24 cellular contexts compared by ENCODE assay signal in the genomic region with DNA sequence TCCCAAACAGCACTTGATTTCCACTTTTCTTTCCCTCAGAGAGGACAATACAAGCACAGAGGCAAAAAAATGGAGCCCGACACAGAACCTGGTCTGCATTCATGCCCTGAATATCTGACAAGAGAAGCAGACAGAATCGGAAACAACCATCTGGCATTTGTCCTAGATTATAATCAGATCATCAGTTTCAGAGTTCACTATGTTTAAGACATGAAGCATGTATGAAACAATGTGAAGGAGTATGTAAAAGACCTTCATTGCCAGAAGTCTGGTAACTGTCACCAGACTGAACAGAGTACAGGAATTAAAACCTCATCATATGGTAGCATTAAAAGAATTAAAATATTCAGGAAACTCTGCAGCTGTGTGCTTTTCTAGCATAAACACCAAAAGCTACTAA.
A peak's percentile ranks its signal among the peaks of the same experiment; 100 is the strongest.
DNase-seq lines count a peak whose midpoint lies in the region; ATAC-seq, FAIRE-seq and TF ChIP-seq lines count a peak whose summit lies in the region.
"Had no signal": no experiment of that assay in that cellular context is flagged by ENCODE, and none has a peak within 500 bp of the region (broad histone marks: within the 10 kb centered on the region; RNA-seq: fewer than 3 reads in every experiment).

No MANE protein-coding gene starts in this region.

- FAIRE-seq in GM12892 (lab: Jason Lieb, UNC) = no peak

- no peak for DNase-seq in activated T-cell treated with anti-CD3 and anti-CD28 coated beads, Interleukin-2, amount 50 U/mL, for 24 hours
- DNase-seq in activated T-cell treated with anti-CD3 and anti-CD28 coated beads for 4 hours = no peak
- peak; percentile 26 for DNase-seq in adipocyte (ENCODE audit: low read depth)
- peak; percentile 39 for DNase-seq in iris pigment epithelial cell (ENCODE audit: low read depth)
- no peak for DNase-seq in GM12892 (ENCODE audit: insufficient read length)
- no peak for DNase-seq in omental fat pad (ENCODE audit: low spot score)
- DNase-seq: BE2C; CD8-positive, alpha-beta memory T cell; DMS 273 treated with DMSO at 0.1 percent for 48 hours; DMS79; KG1; MG63; NCI-H1105 treated with DMSO at 0.1 percent for 48 hours; NCI-H146; NCI-H2029; NCI-H2227 treated with DMSO at 0.1 percent for 48 hours; NCI-H510A; NCI-H69; Right ventricle myocardium superior; RPMI8226 had no signal

- H3K4me1 ChIP-seq in adipocyte (ENCODE audit: control insufficient read depth, insufficient read depth, low read length) = no peaks in the 10 kb centered on the region
- H3K4me1 ChIP-seq: BE2C had no signal

- TF ChIP-seq POLR2A in GM12892 (IDR thresholded peaks at IDR 0.05; ENCODE audit: low read depth, low read length) = no peak

- no peak for TF ChIP-seq CTCF in omental fat pad (IDR thresholded peaks at IDR 0.05)

- no peaks in the 10 kb centered on the region for H3K9me3 ChIP-seq in adipocyte (ENCODE audit: control insufficient read depth, low read length)
- H3K9me3 ChIP-seq: BE2C, HAP-1, MG63 had no signal

- no peaks in the 10 kb centered on the region for H3K27me3 ChIP-seq in adipocyte (replicated peaks; ENCODE audit: control insufficient read depth, insufficient read depth, low read length)
- H3K27me3 ChIP-seq: BE2C, MG63 had no signal

- no peak overlapping the region for H3K4me3 ChIP-seq in adipocyte (ENCODE audit: low read length)
- H3K4me3 ChIP-seq: GM23338, HAP-1, MG63 had no signal

- H3K4me3 Mint-ChIP-seq in activated T-cell treated with anti-CD3 and anti-CD28 coated beads, Interleukin-2, amount 50 U/mL, for 24 hours = no peak overlapping the region
- H3K4me3 Mint-ChIP-seq: CD14-positive monocyte; CD8-positive, alpha-beta memory T cell; GM23338 had no signal

- H3K36me3 ChIP-seq in adipocyte (ENCODE audit: control insufficient read depth, insufficient read depth, low read length, severe bottlenecking) = peaks cover 64% of the 10 kb centered on the region
- H3K36me3 ChIP-seq: BE2C had no signal

- H3K9me3 Mint-ChIP-seq in activated T-cell treated with anti-CD3 and anti-CD28 coated beads, Interleukin-2, amount 50 U/mL, for 24 hours = no peaks in the 10 kb centered on the region
- H3K9me3 Mint-ChIP-seq: CD14-positive monocyte; CD8-positive, alpha-beta memory T cell; GM23338 had no signal

- peaks cover 6% of the 10 kb centered on the region for H3K4me1 Mint-ChIP-seq in activated T-cell treated with anti-CD3 and anti-CD28 coated beads, Interleukin-2, amount 50 U/mL, for 24 hours (ENCODE audit: low read depth)
- H3K4me1 Mint-ChIP-seq: CD14-positive monocyte, GM23338 had no signal

- ATAC-seq in omental fat pad (ENCODE audit: low FRiP score) = no peak
- no peak for ATAC-seq in GM18498 (IDR thresholded peaks at IDR 0.05; ENCODE audit: unreplicated experiment)
- ATAC-seq: GM23338 had no signal

- H3K27ac Mint-ChIP-seq in activated T-cell treated with anti-CD3 and anti-CD28 coated beads, Interleukin-2, amount 50 U/mL, for 24 hours = peak overlapping the region; percentile 33
- H3K27ac Mint-ChIP-seq: CD14-positive monocyte, GM23338 had no signal

- H3K36me3 Mint-ChIP-seq in activated T-cell treated with anti-CD3 and anti-CD28 coated beads, Interleukin-2, amount 50 U/mL, for 24 hours (ENCODE audit: low read depth) = peaks cover 85% of the 10 kb centered on the region

- no peaks in the 10 kb centered on the region for H3K27me3 Mint-ChIP-seq in activated T-cell treated with anti-CD3 and anti-CD28 coated beads, Interleukin-2, amount 50 U/mL, for 24 hours
- H3K27me3 Mint-ChIP-seq: CD8-positive, alpha-beta memory T cell had no signal

- no peak overlapping the region for H3K9ac ChIP-seq in adipocyte (ENCODE audit: low read length)

Comparison
In these comparisons a context has a peak if more than half of its experiments do, and no peak if none do; other contexts are left out.
1. DNase-seq: peak in adipocyte (single experiment) and iris pigment epithelial cell (single experiment); none in activated T-cell treated with anti-CD3 and anti-CD28 coated beads, Interleukin-2, amount 50 U/mL, for 24 hours (single experiment), activated T-cell treated with anti-CD3 and anti-CD28 coated beads for 4 hours (single experiment), GM12892 (single experiment) and omental fat pad (single experiment).